25 cellular contexts compared by ENCODE assay signal in the genomic region with DNA sequence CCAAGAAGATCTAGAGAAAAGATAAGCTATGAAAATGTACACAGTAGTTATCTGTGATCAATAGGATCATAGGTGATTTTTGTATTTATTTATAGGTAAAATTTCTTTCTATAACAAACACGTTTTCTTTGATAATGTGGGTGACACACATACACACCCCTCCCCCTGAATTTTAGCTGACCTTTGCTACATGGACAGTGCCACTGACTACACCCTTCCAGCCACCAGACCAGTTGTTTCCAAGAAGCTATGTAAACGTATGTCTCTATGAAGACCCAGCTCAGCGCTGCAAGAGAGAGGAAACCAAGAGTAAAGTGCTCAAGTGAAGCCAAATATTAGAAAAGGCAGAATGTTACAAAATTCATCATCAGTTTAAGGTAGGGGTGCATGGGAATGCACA.
"Had no signal": no experiment of that assay in that cellular context is flagged by ENCODE, and none has a peak within 500 bp of the region (broad histone marks: within the 10 kb centered on the region; RNA-seq: fewer than 3 reads in every experiment).

No MANE protein-coding gene starts in this region.

- H3K9me3 ChIP-seq: lower lobe of right lung, pancreas, right atrium auricular region, stomach, testis, thyroid gland, transverse colon, upper lobe of right lung had no signal

- H3K27ac ChIP-seq: lower lobe of right lung, pancreas, right atrium auricular region, skin epidermis, stomach, testis, transverse colon, upper lobe of right lung had no signal

- H3K4me3 Mint-ChIP-seq: mesothelial cell of epicardium; nephron; neural crest cell; stimulated activated naive B cell treated with anti-CD40 and anti-IgM and Interleukin-4, amounts not matched to agents 10 μg/mL and 1 μg/mL and 100 μg/mL, for 72 hours had no signal

- DNase-seq: islet precursor cell; left ventricle myocardium superior; lower lobe of right lung; mammary epithelial cell; mesenchymal stem cell; naive thymus-derived CD8-positive, alpha-beta T cell; nucleus accumbens; pancreas; posterior cingulate gyrus; stimulated activated CD4-positive, alpha-beta T cell treated with anti-CD3 and anti-CD28 coated beads, Interleukin-12 subunit alpha, Interleukin-12 subunit beta, amount 100 ng/mL, for 4 hours; stimulated activated CD4-positive, alpha-beta T cell treated with anti-CD3 and anti-CD28 coated beads, Interleukin-15, amount 100 ng/mL, for 24 hours; stimulated activated CD4-positive, alpha-beta T cell treated with anti-CD3 and anti-CD28 coated beads, Interleukin-2, amount 100 ng/mL, for 24 hours; stimulated activated CD4-positive, alpha-beta T cell treated with anti-CD3 and anti-CD28 coated beads, Interleukin-4, amount 100 ng/mL, for 1 hour; stimulated activated naive B cell treated with anti-CD40 and anti-IgM and Interleukin-4, amounts not matched to agents 10 μg/mL and 1 μg/mL and 100 μg/mL, for 72 hours; stimulated activated naive CD8-positive, alpha-beta T cell treated with anti-CD3 and anti-CD28 coated beads, Interleukin-15, Interleukin-2, amounts not matched to agents 100 U/mL and 50 U/mL, for 24 hours; stomach; testis; thyroid gland; transverse colon; upper lobe of right lung had no signal

- H3K27me3 ChIP-seq: pancreas, right atrium auricular region, stomach, testis, thyroid gland, transverse colon, upper lobe of right lung had no signal

- H3K9me3 Mint-ChIP-seq: naive thymus-derived CD8-positive, alpha-beta T cell; nephron; neural crest cell; stimulated activated naive B cell treated with anti-CD40 and anti-IgM and Interleukin-4, amounts not matched to agents 10 μg/mL and 1 μg/mL and 100 μg/mL, for 72 hours had no signal

- H3K27me3 Mint-ChIP-seq: naive thymus-derived CD8-positive, alpha-beta T cell had no signal

- H3K4me1 Mint-ChIP-seq: mesothelial cell of epicardium; nephron; neural crest cell; stimulated activated naive B cell treated with anti-CD40 and anti-IgM and Interleukin-4, amounts not matched to agents 10 μg/mL and 1 μg/mL and 100 μg/mL, for 72 hours had no signal

- H3K4me3 ChIP-seq: lower lobe of right lung, pancreas, right atrium auricular region, skin epidermis, stomach, testis, thyroid gland, transverse colon, upper lobe of right lung had no signal

- H3K27ac Mint-ChIP-seq: mesothelial cell of epicardium; naive thymus-derived CD8-positive, alpha-beta T cell; nephron; stimulated activated naive B cell treated with anti-CD40 and anti-IgM and Interleukin-4, amounts not matched to agents 10 μg/mL and 1 μg/mL and 100 μg/mL, for 72 hours had no signal

- H3K36me3 Mint-ChIP-seq: mesothelial cell of epicardium; stimulated activated naive B cell treated with anti-CD40 and anti-IgM and Interleukin-4, amounts not matched to agents 10 μg/mL and 1 μg/mL and 100 μg/mL, for 72 hours had no signal

- H3K4me1 ChIP-seq: right atrium auricular region, testis, upper lobe of right lung had no signal
